Comparison of ENCODE assay signal across 19 cellular contexts in genomic region chr14:29354446-29354845, GRCh38.
A peak's percentile ranks its signal among the peaks of the same experiment; 100 is the strongest.
DNase-seq lines count a peak whose midpoint lies in the region; ATAC-seq and TF ChIP-seq lines count a peak whose summit lies in the region.
"Had no signal": no experiment of that assay in that cellular context is flagged by ENCODE, and none has a peak within 500 bp of the region (broad histone marks: within the 10 kb centered on the region; RNA-seq: fewer than 3 reads in every experiment).

No MANE protein-coding gene starts in this region.

- no peaks in the 10 kb centered on the region for H3K36me3 ChIP-seq in effector memory CD4-positive, alpha-beta T cell (ENCODE audit: control insufficient read depth, insufficient read depth, low read length)
- H3K36me3 ChIP-seq: SJSA1 had no signal

- H3K4me3 ChIP-seq in effector memory CD4-positive, alpha-beta T cell (ENCODE audit: insufficient read depth, low read depth, low read length, poor library complexity, severe bottlenecking), result no peak overlapping the region
- H3K4me3 ChIP-seq: SJSA1 had no signal

- no peaks in the 10 kb centered on the region for H3K36me3 Mint-ChIP-seq in brain
- no peaks in the 10 kb centered on the region for H3K36me3 Mint-ChIP-seq in stimulated activated effector memory CD8-positive, alpha-beta T cell treated with anti-CD3 and anti-CD28 coated beads, Interleukin-12 subunit alpha, Interleukin-12 subunit beta, amount 100 ng/mL, for 72 hours

- peak overlapping the region in 2 of 5 experiments; percentile 73 to 75 for H3K4me3 Mint-ChIP-seq in brain
- no peak overlapping the region for H3K4me3 Mint-ChIP-seq in stimulated activated effector memory CD8-positive, alpha-beta T cell treated with anti-CD3 and anti-CD28 coated beads, Interleukin-12 subunit alpha, Interleukin-12 subunit beta, amount 100 ng/mL, for 72 hours

- DNase-seq in NCI-H2171 treated with DMSO at 0.1 percent for 48 hours (lab: John Stamatoyannopoulos, UW), result peak; percentile 62
- no peak for DNase-seq in NCI-H2171 (lab: John Stamatoyannopoulos, UW)
- peak; percentile 56 for DNase-seq in kidney tubule cell (ENCODE audit: low spot score)
- no peak for DNase-seq in effector memory CD4-positive, alpha-beta T cell
- no peak for DNase-seq in stimulated activated effector memory CD8-positive, alpha-beta T cell treated with anti-CD3 and anti-CD28 coated beads, Interleukin-12 subunit alpha, Interleukin-12 subunit beta, amount 100 ng/mL, for 72 hours (ENCODE audit: low spot score in 2 of 2)
- DNase-seq: AML-193, DMS79, KBM-7, MV-4-11, NCI-H187 treated with DMSO at 0.1 percent for 48 hours, NCI-H345, NCI-H526 had no signal

- H3K27ac Mint-ChIP-seq in brain, result peak overlapping the region in 3 of 5 experiments; percentile 62 to 99 (median 93)
- H3K27ac Mint-ChIP-seq in stimulated activated effector memory CD8-positive, alpha-beta T cell treated with anti-CD3 and anti-CD28 coated beads, Interleukin-12 subunit alpha, Interleukin-12 subunit beta, amount 100 ng/mL, for 72 hours, result no peak overlapping the region

- H3K4me1 Mint-ChIP-seq in brain, result peaks cover 40% of the 10 kb centered on the region
- no peaks in the 10 kb centered on the region for H3K4me1 Mint-ChIP-seq in stimulated activated effector memory CD8-positive, alpha-beta T cell treated with anti-CD3 and anti-CD28 coated beads, Interleukin-12 subunit alpha, Interleukin-12 subunit beta, amount 100 ng/mL, for 72 hours

- H3K27ac ChIP-seq in effector memory CD4-positive, alpha-beta T cell (ENCODE audit: insufficient read depth, low read length, poor library complexity, severe bottlenecking), result no peak overlapping the region
- H3K27ac ChIP-seq: 22Rv1, C4-2B, SJSA1 had no signal

- H3K9me3 ChIP-seq in effector memory CD4-positive, alpha-beta T cell (ENCODE audit: control insufficient read depth, low read length), result no peaks in the 10 kb centered on the region
- H3K9me3 ChIP-seq: SJSA1 had no signal

- H3K9me3 Mint-ChIP-seq in brain, result peaks cover 0 to 2% (median 0%) of the 10 kb centered on the region in 5 experiments
- peaks cover 7% of the 10 kb centered on the region for H3K9me3 Mint-ChIP-seq in stimulated activated effector memory CD8-positive, alpha-beta T cell treated with anti-CD3 and anti-CD28 coated beads, Interleukin-12 subunit alpha, Interleukin-12 subunit beta, amount 100 ng/mL, for 72 hours

- no peaks in the 10 kb centered on the region for H3K4me1 ChIP-seq in effector memory CD4-positive, alpha-beta T cell (ENCODE audit: control insufficient read depth, insufficient read depth, low read length, poor library complexity, severe bottlenecking)
- H3K4me1 ChIP-seq: SJSA1 had no signal

- H3K27me3 Mint-ChIP-seq in brain, result no peaks in the 10 kb centered on the region

- TF ChIP-seq CTCF in brain (conservative IDR thresholded peaks at IDR 0.05), result no peak

- no peak for ATAC-seq in stimulated activated effector memory CD8-positive, alpha-beta T cell treated with anti-CD3 and anti-CD28 coated beads, Interleukin-12 subunit alpha, Interleukin-12 subunit beta, amount 100 ng/mL, for 72 hours
- ATAC-seq in HG02973 (IDR thresholded peaks at IDR 0.05; ENCODE audit: unreplicated experiment), result no peak
- ATAC-seq in GM18873 (IDR thresholded peaks at IDR 0.05; ENCODE audit: low FRiP score, unreplicated experiment), result no peak
- ATAC-seq: Panc1 had no signal

- H3K27me3 ChIP-seq in effector memory CD4-positive, alpha-beta T cell (replicated peaks; ENCODE audit: control insufficient read depth, insufficient read depth, low read length, poor library complexity, severe bottlenecking), result no peaks in the 10 kb centered on the region
- H3K27me3 ChIP-seq: SJSA1 had no signal

Comparison
In these comparisons a context has a peak if more than half of its experiments do, and no peak if none do; other contexts are left out.
1. DNase-seq: peak in NCI-H2171 treated with DMSO at 0.1 percent for 48 hours (single experiment) and kidney tubule cell (single experiment); none in NCI-H2171 (single experiment), effector memory CD4-positive, alpha-beta T cell (0 of 3) and stimulated activated effector memory CD8-positive, alpha-beta T cell treated with anti-CD3 and anti-CD28 coated beads, Interleukin-12 subunit alpha, Interleukin-12 subunit beta, amount 100 ng/mL, for 72 hours (0 of 2).